ENCODE assay signal across 17 cellular contexts in genomic region chr14:36818794-36819384, GRCh38.
DNase-seq lines count a peak whose midpoint lies in the region; TF ChIP-seq lines count a peak whose summit lies in the region.
"Had no signal": no experiment of that assay in that cellular context is flagged by ENCODE, and none has a peak within 500 bp of the region (broad histone marks: within the 10 kb centered on the region; RNA-seq: fewer than 3 reads in every experiment).

No MANE protein-coding gene starts in this region.

- no peak overlapping the region for H4K12ac ChIP-seq in trophoblast cell (ENCODE audit: low read depth, low read length)

- no peak overlapping the region for H2BK12ac ChIP-seq in trophoblast cell (ENCODE audit: low read length)

- no peak overlapping the region for H3K4me2 ChIP-seq in trophoblast cell (ENCODE audit: low read length)

- H4K8ac ChIP-seq in trophoblast cell (ENCODE audit: low read depth, low read length) = no peak overlapping the region

- H4K91ac ChIP-seq in trophoblast cell (ENCODE audit: low read depth, low read length) = no peak overlapping the region

- H3K79me2 ChIP-seq in trophoblast cell (ENCODE audit: control insufficient read depth, insufficient read depth, low read length, poor library complexity) = no peaks in the 10 kb centered on the region

- no peak overlapping the region for H3K18ac ChIP-seq in trophoblast cell (ENCODE audit: low read length)

- H3K4me3 ChIP-seq in epithelial cell of esophagus (ENCODE audit: low read length) (no peak overlapping the region), trophoblast cell (ENCODE audit: low read depth, low read length) (no peak overlapping the region), colonic mucosa (no peak overlapping the region)
- H3K4me3 ChIP-seq: cardiac muscle cell, gastrocnemius medialis had no signal

- no peak overlapping the region for H3K14ac ChIP-seq in trophoblast cell (ENCODE audit: low read length)

- no peaks in the 10 kb centered on the region for H3K4me1 ChIP-seq in trophoblast cell (ENCODE audit: control insufficient read depth in 1 of 2, insufficient read depth in 2 of 2, low read length in 2 of 2)
- no peaks in the 10 kb centered on the region for H3K4me1 ChIP-seq in colonic mucosa
- H3K4me1 ChIP-seq: gastrocnemius medialis had no signal

- no peak overlapping the region for H2BK120ac ChIP-seq in trophoblast cell (ENCODE audit: insufficient read depth, low read length, poor library complexity)

- no CpG with 5 or more reads among the region's 2 CpGs for WGBS in trophoblast cell (ENCODE audit: extremely low coverage, insufficient coverage, insufficient read length)

- no peaks in the 10 kb centered on the region for H3K79me1 ChIP-seq in trophoblast cell (ENCODE audit: low read length)

- H3K36me3 ChIP-seq in trophoblast cell (ENCODE audit: control insufficient read depth in 1 of 2, insufficient read depth in 2 of 2, low read length in 2 of 2) (no peaks in the 10 kb centered on the region), colonic mucosa (no peaks in the 10 kb centered on the region)
- H3K36me3 ChIP-seq: cardiac muscle cell, gastrocnemius medialis had no signal

- H2AK5ac ChIP-seq in trophoblast cell (ENCODE audit: low read length) = no peak overlapping the region

- intact Hi-C loops in colonic mucosa (cut with DNase I) = no loop called here

- H3K27me3 ChIP-seq in trophoblast cell (ENCODE audit: insufficient read depth, low read length) = no peaks in the 10 kb centered on the region
- H3K27me3 ChIP-seq in colonic mucosa = no peaks in the 10 kb centered on the region
- H3K27me3 ChIP-seq: gastrocnemius medialis had no signal

- no peak overlapping the region for H2AFZ ChIP-seq in trophoblast cell (ENCODE audit: insufficient read depth, low read length, poor library complexity)

- H3K9ac ChIP-seq in trophoblast cell (ENCODE audit: low read length) = no peak overlapping the region
- no peak overlapping the region for H3K9ac ChIP-seq in colonic mucosa (ENCODE audit: low read depth in 2 of 2, low read length in 2 of 2)

- peaks cover 1% of the 10 kb centered on the region for H3K9me3 ChIP-seq in trophoblast cell (ENCODE audit: insufficient read depth, low read depth, low read length)
- H3K9me3 ChIP-seq in colonic mucosa = no peaks in the 10 kb centered on the region
- H3K9me3 ChIP-seq: gastrocnemius medialis had no signal

- no peak overlapping the region for H3K27ac ChIP-seq in trophoblast cell (ENCODE audit: low read depth, low read length)
- no peak overlapping the region for H3K27ac ChIP-seq in colonic mucosa
- H3K27ac ChIP-seq: cardiac muscle cell, gastrocnemius medialis had no signal

- no peak overlapping the region for H3K4ac ChIP-seq in trophoblast cell (ENCODE audit: low read depth, low read length)

- TF ChIP-seq CTCF in epithelial cell of esophagus (IDR thresholded peaks at IDR 0.05; ENCODE audit: insufficient read depth, low read depth, low read length, missing control alignments) (no peak), colonic mucosa (IDR thresholded peaks at IDR 0.05) (no peak)

- DNase-seq in GM04504 (ENCODE audit: low read depth) = peak; percentile 50
- DNase-seq in OCI-M1 (lab: John Stamatoyannopoulos, UW) = peak; percentile 27
- DNase-seq in epithelial cell of esophagus (ENCODE audit: low read depth) = peak; percentile 77
- DNase-seq in trophoblast cell = peak; percentile 9 to 19
- DNase-seq in A172 (ENCODE audit: low spot score) = no peak
- DNase-seq in stimulated activated CD4-positive, alpha-beta T cell treated with anti-CD3 and anti-CD28 coated beads, Interleukin-12 subunit alpha, Interleukin-12 subunit beta, amount 100 ng/mL, for 4 hours = no peak
- DNase-seq in NCI-H2196 (lab: John Stamatoyannopoulos, UW; ENCODE audit: unreplicated experiment) = no peak
- no peak for DNase-seq in colonic mucosa
- DNase-seq: activated CD4-positive, alpha-beta T cell treated with anti-CD3 and anti-CD28 coated beads for 1 hour; C1 segment of cervical spinal cord; DMS153; gastrocnemius medialis; NCI-H1092; NCI-H2171 treated with DMSO at 0.1 percent for 48 hours; NK-92 treated with Interleukin-12 subunit alpha and Interleukin-12 subunit beta, amount 100 ng/mL, for 24 hours; SIG-M5 had no signal

- no peak overlapping the region for H3K23ac ChIP-seq in trophoblast cell (ENCODE audit: low read length)

- no peak overlapping the region for H2BK5ac ChIP-seq in trophoblast cell (ENCODE audit: low read depth, low read length, poor library complexity)

Comparison
In these comparisons a context has a peak if more than half of its experiments do, and no peak if none do; other contexts are left out.
1. DNase-seq: peak in GM04504 (single experiment), OCI-M1 (single experiment), epithelial cell of esophagus (single experiment) and trophoblast cell (2 of 2); none in A172 (single experiment), stimulated activated CD4-positive, alpha-beta T cell treated with anti-CD3 and anti-CD28 coated beads, Interleukin-12 subunit alpha, Interleukin-12 subunit beta, amount 100 ng/mL, for 4 hours (single experiment), NCI-H2196 (single experiment) and colonic mucosa (single experiment).